In genomic region chr18:36610716-36611115, GRCh38 we compare ENCODE assay signal across 18 cellular contexts.
"Had no signal": no experiment of that assay in that cellular context is flagged by ENCODE, and none has a peak within 500 bp of the region (broad histone marks: within the 10 kb centered on the region; RNA-seq: fewer than 3 reads in every experiment).

No MANE protein-coding gene starts in this region.

- H3K4me1 ChIP-seq: left lung had no signal

- H3K4me1 Mint-ChIP-seq: memory B cell; stimulated activated naive CD8-positive, alpha-beta T cell treated with anti-CD3 and anti-CD28 coated beads, Interleukin-15, amount 100 ng/mL, for 72 hours had no signal

- H3K27me3 ChIP-seq: brain microvascular endothelial cell, left lung, ovary had no signal

- H3K4me3 Mint-ChIP-seq: activated naive CD8-positive, alpha-beta T cell; memory B cell; stimulated activated naive CD8-positive, alpha-beta T cell treated with anti-CD3 and anti-CD28 coated beads, Interleukin-15, amount 100 ng/mL, for 72 hours; T-helper 1 cell treated with Interleukin-12 subunit alpha and Interleukin-12 subunit beta and Interleukin-4 antibody, amounts not matched to agents 30 μg/mL and 1 μg/mL, for 36 hours had no signal

- H3K9me3 Mint-ChIP-seq: activated T-helper 2 cell treated with anti-CD3 and anti-CD28 coated beads, Interferon-gamma antibody, Interleukin-2, Interleukin-4, amounts not matched to agents 10 μg/mL and 5 μg/mL and 100 μg/mL, durations not matched to agents 14 hours and 24 hours and 36 hours; memory B cell; stimulated activated naive CD8-positive, alpha-beta T cell treated with anti-CD3 and anti-CD28 coated beads, Interleukin-15, amount 100 ng/mL, for 72 hours; T-helper 1 cell treated with Interleukin-12 subunit alpha and Interleukin-12 subunit beta and Interleukin-4 antibody, amounts not matched to agents 30 μg/mL and 1 μg/mL, for 36 hours had no signal

- H3K27me3 Mint-ChIP-seq: activated naive CD8-positive, alpha-beta T cell; memory B cell; stimulated activated naive CD8-positive, alpha-beta T cell treated with anti-CD3 and anti-CD28 coated beads, Interleukin-15, amount 100 ng/mL, for 72 hours had no signal

- H3K4me3 ChIP-seq: left lung, ovary, thoracic aorta had no signal

- H3K27ac ChIP-seq: brain microvascular endothelial cell, left lung, ovary, thoracic aorta had no signal

- H3K9me3 ChIP-seq: left lung, ovary, thoracic aorta had no signal

- ATAC-seq: left lung; stimulated activated naive CD8-positive, alpha-beta T cell treated with anti-CD3 and anti-CD28 coated beads, Interleukin-15, amount 100 ng/mL, for 72 hours had no signal

- H3K36me3 ChIP-seq: brain microvascular endothelial cell, left lung, ovary had no signal

- H3K27ac Mint-ChIP-seq: activated naive CD8-positive, alpha-beta T cell; activated T-helper 2 cell treated with anti-CD3 and anti-CD28 coated beads, Interferon-gamma antibody, Interleukin-2, Interleukin-4, amounts not matched to agents 10 μg/mL and 5 μg/mL and 100 μg/mL, durations not matched to agents 14 hours and 24 hours and 36 hours; memory B cell; stimulated activated naive CD8-positive, alpha-beta T cell treated with anti-CD3 and anti-CD28 coated beads, Interleukin-15, amount 100 ng/mL, for 72 hours; T-helper 1 cell treated with Interleukin-12 subunit alpha and Interleukin-12 subunit beta and Interleukin-4 antibody, amounts not matched to agents 30 μg/mL and 1 μg/mL, for 36 hours had no signal

- DNase-seq: activated CD4-positive, alpha-beta T cell treated with anti-CD3 and anti-CD28 coated beads, Interleukin-2, amount 50 U/mL, for 1 hour; activated CD4-positive, CD25-positive, alpha-beta regulatory T cell; activated T-cell treated with anti-CD3 and anti-CD28 coated beads for 4 hours; amygdala; brain microvascular endothelial cell; cerebellar nuclear complex; dermis blood vessel endothelial cell; glutamatergic neuron; left lung; ovary; retina; stimulated activated CD4-positive, alpha-beta T cell treated with anti-CD3 and anti-CD28 coated beads, Interleukin-4, amount 100 ng/mL, for 4 hours; stimulated activated naive CD8-positive, alpha-beta T cell treated with anti-CD3 and anti-CD28 coated beads, Interleukin-15, amount 100 ng/mL, for 72 hours had no signal

- H3K36me3 Mint-ChIP-seq: activated naive CD8-positive, alpha-beta T cell; memory B cell had no signal
